19 cellular contexts compared by ENCODE assay signal in the genomic region with DNA sequence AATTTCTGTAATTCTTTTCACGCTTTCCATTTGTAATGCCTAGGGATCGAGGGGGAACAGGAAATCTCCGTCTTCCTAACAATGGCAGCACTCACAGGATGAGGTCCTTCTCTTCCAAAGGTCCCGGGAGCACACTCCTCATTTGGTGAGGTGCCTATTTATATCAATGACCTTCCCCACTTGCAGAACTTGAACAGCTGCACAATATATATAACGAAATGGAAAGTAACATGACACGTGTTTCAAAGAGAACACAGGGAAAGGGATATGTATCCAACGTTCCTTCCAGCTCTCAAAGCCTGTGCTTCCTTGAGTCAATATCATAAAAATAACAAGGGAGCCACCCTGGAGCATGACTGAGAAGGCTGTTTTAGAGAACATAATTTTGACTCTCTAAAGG.
A peak's percentile ranks its signal among the peaks of the same experiment; 100 is the strongest.
DNase-seq lines count a peak whose midpoint lies in the region; ATAC-seq and TF ChIP-seq lines count a peak whose summit lies in the region.
"Had no signal": no experiment of that assay in that cellular context is flagged by ENCODE, and none has a peak within 500 bp of the region (broad histone marks: within the 10 kb centered on the region; RNA-seq: fewer than 3 reads in every experiment).

No MANE protein-coding gene starts in this region.

- H3K4me3 Mint-ChIP-seq in CD14-positive monocyte = no peak overlapping the region
- H3K4me3 Mint-ChIP-seq: activated CD4-positive, alpha-beta T cell treated with anti-CD3 and anti-CD28 coated beads, Interleukin-2, amount 10 ng/mL, durations not matched to agents 7 days and 5 days had no signal

- WGBS in right cardiac atrium = 25% methylated on average over 7 of the region's 7 CpGs

- peak; percentile 82 to 90 for TF ChIP-seq POLR2A in gastrocnemius medialis (IDR thresholded peaks at IDR 0.05)

- H3K27ac ChIP-seq in right cardiac atrium (ENCODE audit: low read length) (no peak overlapping the region), gastrocnemius medialis (peak overlapping the region; percentile 87 to 93 (median 90))
- H3K27ac ChIP-seq: epithelial cell of prostate, foreskin keratinocyte, GM23248, tibial artery had no signal

- H3K4me3 ChIP-seq in right cardiac atrium (ENCODE audit: low read length) (no peak overlapping the region), gastrocnemius medialis (peak overlapping the region in 1 of 4 donors; percentile 6)
- H3K4me3 ChIP-seq: GM23248, tibial artery had no signal

- intact Hi-C loops in right cardiac atrium (cut with DNase I) = no loop called here
- intact Hi-C loops in gastrocnemius medialis (cut with DNase I; ENCODE audit: low total_unique reads) = loop anchor here (2.0 kb wide), 1 partner anchor 76 kb away; no protein-coding TSS in a partner anchor
- intact Hi-C loops in CD14-positive monocyte (cut with micrococcal nuclease) = no loop called here

- ATAC-seq in right cardiac atrium (peak; percentile 51 to 72), gastrocnemius medialis (peak; percentile 97 to 98)
- ATAC-seq: foreskin keratinocyte had no signal

- H3K36me3 Mint-ChIP-seq in CD14-positive monocyte = no peaks in the 10 kb centered on the region

- H3K4me1 ChIP-seq in right cardiac atrium (ENCODE audit: control insufficient read depth, insufficient read depth, low read length) (no peaks in the 10 kb centered on the region), gastrocnemius medialis (peaks cover 23 to 24% of the 10 kb centered on the region in 2 donors)
- H3K4me1 ChIP-seq: foreskin keratinocyte, tibial artery had no signal

- H3K27ac Mint-ChIP-seq in CD14-positive monocyte = no peak overlapping the region
- H3K27ac Mint-ChIP-seq: activated CD4-positive, alpha-beta T cell treated with anti-CD3 and anti-CD28 coated beads, Interleukin-2, amount 10 ng/mL, durations not matched to agents 7 days and 5 days had no signal

- H3K27me3 Mint-ChIP-seq in CD14-positive monocyte (ENCODE audit: low read depth in 3 of 3) = peaks cover 0 to 6% (median 0%) of the 10 kb centered on the region in 3 donors
- H3K27me3 Mint-ChIP-seq: activated CD4-positive, alpha-beta T cell treated with anti-CD3 and anti-CD28 coated beads, Interleukin-2, amount 10 ng/mL, durations not matched to agents 7 days and 5 days had no signal

- no peaks in the 10 kb centered on the region for H3K27me3 ChIP-seq in right cardiac atrium (ENCODE audit: control insufficient read depth, insufficient read depth)
- no peaks in the 10 kb centered on the region for H3K27me3 ChIP-seq in gastrocnemius medialis
- H3K27me3 ChIP-seq: foreskin keratinocyte had no signal

- H3K36me3 ChIP-seq in gastrocnemius medialis = no peaks in the 10 kb centered on the region
- H3K36me3 ChIP-seq: tibial artery had no signal

- DNase-seq in LHCN-M2 (ENCODE audit: low read depth) = peak; percentile 90
- peak; percentile 21 for DNase-seq in NCI-H748 treated with DMSO at 0.1 percent for 48 hours (lab: John Stamatoyannopoulos, UW)
- DNase-seq in right cardiac atrium = no peak
- peak; percentile 39 to 79 for DNase-seq in gastrocnemius medialis
- DNase-seq in CD14-positive monocyte (ENCODE audit: low spot score) = no peak
- no peak for DNase-seq in middle frontal gyrus (ENCODE audit: extremely low spot score, low spot score)
- no peak for DNase-seq in stimulated activated CD4-positive, alpha-beta T cell treated with anti-CD3 and anti-CD28 coated beads, Interleukin-2, amount 100 ng/mL, for 24 hours
- DNase-seq: activated CD4-positive, alpha-beta T cell treated with anti-CD3 and anti-CD28 coated beads, Interleukin-2, amount 10 ng/mL, durations not matched to agents 7 days and 5 days; activated CD8-positive, alpha-beta memory T cell treated with anti-CD3 and anti-CD28 coated beads, Interleukin-2, amount 50 U/mL, for 4 hours; AML-193; COR-L47; foreskin keratinocyte; GM23248; NCI-H1694 treated with DMSO at 0.1 percent for 48 hours; NCI-H510A treated with DMSO at 0.1 percent for 48 hours; stimulated activated CD4-positive, alpha-beta T cell treated with anti-CD3 and anti-CD28 coated beads, Interleukin-1b, Interleukin-23, amount 100 ng/mL, for 48 hours; stimulated activated naive CD4-positive, alpha-beta T cell treated with Interleukin-2 at 50 U/mL for 16 hours; tibial artery had no signal

- in situ Hi-C loops in gastrocnemius medialis (cut with MboI; ENCODE audit: low sequenced_read_pairs in 4 of 4) = no loop called here

- TF ChIP-seq CTCF in gastrocnemius medialis (IDR thresholded peaks at IDR 0.05 in 4 of 5, conservative IDR thresholded peaks at IDR 0.05 in 1 of 5) (no peak), CD14-positive monocyte (IDR thresholded peaks at IDR 0.05) (no peak)

- peaks cover 8 to 20% (median 16%) of the 10 kb centered on the region in 7 donors for H3K9me3 Mint-ChIP-seq in CD14-positive monocyte

- H3K9me3 ChIP-seq in right cardiac atrium (ENCODE audit: control insufficient read depth, low read length) (no peaks in the 10 kb centered on the region), gastrocnemius medialis (no peaks in the 10 kb centered on the region)

- H3K4me1 Mint-ChIP-seq in CD14-positive monocyte = no peaks in the 10 kb centered on the region
- H3K4me1 Mint-ChIP-seq: activated CD4-positive, alpha-beta T cell treated with anti-CD3 and anti-CD28 coated beads, Interleukin-2, amount 10 ng/mL, durations not matched to agents 7 days and 5 days had no signal

Comparison
In these comparisons a context has a peak if more than half of its experiments do, and no peak if none do; other contexts are left out.
1. DNase-seq: peak in LHCN-M2 (single experiment), NCI-H748 treated with DMSO at 0.1 percent for 48 hours (single experiment) and gastrocnemius medialis (2 of 2); none in right cardiac atrium (0 of 3), CD14-positive monocyte (single experiment), middle frontal gyrus (single experiment) and stimulated activated CD4-positive, alpha-beta T cell treated with anti-CD3 and anti-CD28 coated beads, Interleukin-2, amount 100 ng/mL, for 24 hours (0 of 2).